5 cellular contexts compared by ENCODE assay signal in the genomic region with DNA sequence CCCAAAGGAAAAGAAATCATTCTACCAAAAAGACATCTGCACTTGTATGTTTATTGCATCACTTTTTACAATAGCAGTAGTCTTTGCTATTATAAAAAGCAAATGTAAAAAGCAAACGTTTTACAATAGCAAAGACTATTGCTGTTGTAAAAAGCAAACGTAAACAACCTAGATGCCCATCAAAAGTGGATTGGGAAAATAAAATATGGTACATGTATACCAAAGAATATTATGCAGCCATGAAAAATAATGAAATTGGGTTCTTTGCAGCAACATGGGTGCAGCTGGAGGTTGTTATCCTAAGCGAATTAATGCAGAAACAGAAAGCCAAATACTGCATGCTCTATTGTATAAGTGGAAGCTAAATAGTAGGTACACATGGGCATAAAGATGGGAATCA.
"Had no signal": no experiment of that assay in that cellular context is flagged by ENCODE, and none has a peak within 500 bp of the region (broad histone marks: within the 10 kb centered on the region; RNA-seq: fewer than 3 reads in every experiment).

No MANE protein-coding gene starts in this region.

- FAIRE-seq: HepG2, HTR-8/SVneo had no signal

- ATAC-seq: HepG2 had no signal

- H3K27ac ChIP-seq: HL-60 had no signal

- DNase-seq: KBM-7, KG1 had no signal
